1 cellular context compared by ENCODE assay signal in the genomic region with DNA sequence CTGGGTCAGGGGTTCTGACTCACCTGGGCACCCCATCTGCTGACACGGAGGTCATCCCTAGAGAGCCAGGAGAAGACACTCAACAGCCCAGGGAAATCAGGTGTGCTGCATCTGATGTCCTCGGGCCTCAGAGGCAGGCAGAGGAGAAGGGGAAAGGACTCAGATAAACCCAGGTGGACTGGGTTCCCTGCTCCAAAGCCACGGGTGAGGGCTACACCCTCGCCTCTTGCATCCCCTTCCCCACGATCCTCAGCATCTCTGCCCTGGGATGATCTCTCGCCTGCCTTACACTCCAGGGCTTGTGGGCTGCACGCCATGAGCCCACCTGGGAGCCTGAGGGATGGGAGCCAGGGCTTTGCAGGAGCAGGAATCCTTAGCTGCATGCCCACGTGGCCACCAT.
TF ChIP-seq lines count a peak whose summit lies in the region.

No MANE protein-coding gene starts in this region.

TF ChIP-seq in WTC11, 78 proteins besides CTCF, POLR2A, EP300 and RAD21 (continued from another document):
- TF ChIP-seq, protein P1, sequence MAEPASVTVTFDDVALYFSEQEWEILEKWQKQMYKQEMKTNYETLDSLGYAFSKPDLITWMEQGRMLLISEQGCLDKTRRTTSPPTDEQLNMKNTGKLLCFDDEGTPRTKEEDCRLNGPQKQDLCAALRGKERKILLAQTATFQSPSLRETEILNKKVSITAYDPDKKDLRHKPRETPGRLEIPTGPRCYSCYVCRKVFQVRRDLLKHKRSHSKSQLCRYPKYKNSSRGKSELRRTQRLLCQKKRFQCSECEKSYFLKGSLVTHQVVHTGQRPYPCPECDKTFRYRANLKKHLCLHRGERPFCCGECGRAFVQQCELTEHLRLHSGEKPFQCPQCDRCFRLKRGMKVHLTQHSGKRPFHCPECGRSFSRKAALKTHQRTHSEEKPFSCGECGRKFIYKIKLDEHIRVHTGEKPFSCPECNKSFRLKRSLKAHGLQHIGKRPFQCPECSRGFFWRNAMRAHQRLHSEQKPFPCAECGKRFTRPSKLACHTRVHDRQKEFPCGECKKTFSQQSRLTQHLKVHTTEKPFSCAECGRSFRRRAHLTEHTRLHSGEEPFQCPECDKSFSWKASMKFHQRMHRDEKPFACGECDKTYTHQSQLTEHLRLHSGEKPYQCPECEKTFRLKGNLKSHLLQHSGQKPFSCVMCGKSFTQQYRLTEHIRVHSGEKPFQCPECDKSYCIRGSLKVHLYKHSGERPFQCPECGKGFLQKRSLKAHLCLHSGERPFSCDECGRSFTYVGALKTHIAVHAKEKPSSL (CRISPR knock-in tag; conservative IDR thresholded peaks at IDR 0.05) = no peak
- TF ChIP-seq SMAD4 (CRISPR knock-in tag; IDR thresholded peaks at IDR 0.05) = no peak
- TF ChIP-seq, protein P2, sequence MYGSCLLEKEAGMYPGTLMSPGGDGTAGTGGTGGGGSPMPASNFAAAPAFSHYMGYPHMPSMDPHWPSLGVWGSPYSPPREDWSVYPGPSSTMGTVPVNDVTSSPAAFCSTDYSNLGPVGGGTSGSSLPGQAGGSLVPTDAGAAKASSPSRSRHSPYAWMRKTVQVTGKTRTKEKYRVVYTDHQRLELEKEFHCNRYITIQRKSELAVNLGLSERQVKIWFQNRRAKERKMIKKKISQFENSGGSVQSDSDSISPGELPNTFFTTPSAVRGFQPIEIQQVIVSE (CRISPR knock-in tag; IDR thresholded peaks at IDR 0.05; ENCODE audit: borderline replicate concordance) = no peak
